In the genomic region with DNA sequence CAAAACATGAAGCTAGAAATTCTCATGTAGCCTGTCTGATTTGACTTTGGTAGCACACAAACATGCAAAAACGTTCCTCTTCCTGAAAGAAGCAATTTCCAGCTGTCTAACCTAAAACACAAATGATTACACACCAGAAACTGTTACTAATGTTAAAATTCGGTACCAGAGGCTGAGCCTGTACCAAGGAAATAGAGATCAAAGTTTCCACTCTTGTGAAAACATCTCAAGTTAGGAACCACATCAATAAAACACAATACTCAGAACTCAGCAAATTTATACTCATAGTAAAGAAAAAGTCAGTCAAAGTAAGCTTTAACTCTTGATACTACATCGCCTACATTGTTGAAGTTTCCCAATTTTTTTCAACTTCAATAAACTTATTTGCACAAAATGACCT, we compare ENCODE assay signal across 18 cellular contexts.
DNase-seq lines count a peak whose midpoint lies in the region; ATAC-seq lines count a peak whose summit lies in the region.
"Had no signal": no experiment of that assay in that cellular context is flagged by ENCODE, and none has a peak within 500 bp of the region (broad histone marks: within the 10 kb centered on the region; RNA-seq: fewer than 3 reads in every experiment).

No MANE protein-coding gene starts in this region.

- H3K27ac Mint-ChIP-seq in activated naive CD4-positive, alpha-beta T cell treated with anti-CD3 and anti-CD28 coated beads, Interleukin-2, amount 50 U/mL, for 24 hours: peak overlapping the region; percentile 72
- peak overlapping the region; percentile 91 to 94 for H3K27ac Mint-ChIP-seq in T-cell
- H3K27ac Mint-ChIP-seq in stimulated activated naive CD8-positive, alpha-beta T cell treated with anti-CD3 and anti-CD28 coated beads, Interleukin-15, Interleukin-2, amounts not matched to agents 100 ng/mL and 50 ng/mL, for 24 hours: peak overlapping the region; percentile 59

- H3K36me3 Mint-ChIP-seq in activated naive CD4-positive, alpha-beta T cell treated with anti-CD3 and anti-CD28 coated beads, Interleukin-2, amount 50 U/mL, for 24 hours: peaks cover 5% of the 10 kb centered on the region
- H3K36me3 Mint-ChIP-seq in T-cell: peaks cover 6% of the 10 kb centered on the region
- peaks cover 11% of the 10 kb centered on the region for H3K36me3 Mint-ChIP-seq in stimulated activated naive CD8-positive, alpha-beta T cell treated with anti-CD3 and anti-CD28 coated beads, Interleukin-15, Interleukin-2, amounts not matched to agents 100 ng/mL and 50 ng/mL, for 24 hours (ENCODE audit: low read depth)

- H3K4me1 ChIP-seq in effector memory CD4-positive, alpha-beta T cell (ENCODE audit: control insufficient read depth, insufficient read depth, low read length, poor library complexity, severe bottlenecking): peaks cover 15% of the 10 kb centered on the region
- H3K4me1 ChIP-seq: right lobe of liver, testis had no signal

- peak overlapping the region; percentile 15 for H3K4me3 ChIP-seq in effector memory CD4-positive, alpha-beta T cell (ENCODE audit: insufficient read depth, low read depth, low read length, poor library complexity, severe bottlenecking)
- H3K4me3 ChIP-seq: adrenal gland, right lobe of liver, SJCRH30, testis had no signal

- no peaks in the 10 kb centered on the region for H3K36me3 ChIP-seq in effector memory CD4-positive, alpha-beta T cell (ENCODE audit: control insufficient read depth, insufficient read depth, low read length)
- H3K36me3 ChIP-seq: adrenal gland, right lobe of liver, SJCRH30 had no signal

- H3K4me1 Mint-ChIP-seq in activated naive CD4-positive, alpha-beta T cell treated with anti-CD3 and anti-CD28 coated beads, Interleukin-2, amount 50 U/mL, for 24 hours: peaks cover 70% of the 10 kb centered on the region
- peaks cover 46 to 55% (median 47%) of the 10 kb centered on the region in 3 donors for H3K4me1 Mint-ChIP-seq in T-cell
- peaks cover 46% of the 10 kb centered on the region for H3K4me1 Mint-ChIP-seq in stimulated activated naive CD8-positive, alpha-beta T cell treated with anti-CD3 and anti-CD28 coated beads, Interleukin-15, Interleukin-2, amounts not matched to agents 100 ng/mL and 50 ng/mL, for 24 hours (ENCODE audit: low read depth)

- no peak for DNase-seq in activated naive CD4-positive, alpha-beta T cell treated with Interleukin-2 at 50 U/mL for 16 hours
- no peak for DNase-seq in T-cell
- DNase-seq in effector memory CD4-positive, alpha-beta T cell: no peak
- DNase-seq in mesenteric fat pad (ENCODE audit: low spot score): no peak
- DNase-seq: activated CD8-positive, alpha-beta memory T cell treated with anti-CD3 and anti-CD28 coated beads for 24 hours; adrenal gland; effector CD8-positive, alpha-beta T cell; HCEC 1CT; NCI-H187 treated with DMSO at 0.1 percent for 48 hours; NCI-H524; right lobe of liver; SJCRH30; stimulated activated CD4-positive, alpha-beta T cell treated with anti-CD3 and anti-CD28 coated beads, Interleukin-1b, Interleukin-23, amount 100 ng/mL, for 48 hours; testis had no signal

- no peaks in the 10 kb centered on the region for H3K27me3 ChIP-seq in effector memory CD4-positive, alpha-beta T cell (replicated peaks; ENCODE audit: control insufficient read depth, insufficient read depth, low read length, poor library complexity, severe bottlenecking)
- H3K27me3 ChIP-seq: adrenal gland, right lobe of liver, SJCRH30, testis had no signal

- peak overlapping the region; percentile 51 for H3K4me3 Mint-ChIP-seq in activated naive CD4-positive, alpha-beta T cell treated with anti-CD3 and anti-CD28 coated beads, Interleukin-2, amount 50 U/mL, for 24 hours
- peak overlapping the region; percentile 50 to 61 (median 51) for H3K4me3 Mint-ChIP-seq in T-cell
- H3K4me3 Mint-ChIP-seq in stimulated activated naive CD8-positive, alpha-beta T cell treated with anti-CD3 and anti-CD28 coated beads, Interleukin-15, Interleukin-2, amounts not matched to agents 100 ng/mL and 50 ng/mL, for 24 hours: peak overlapping the region; percentile 67

- CTCF ChIA-PET in T-cell (lab: Charles Lee): no interaction called here

- ATAC-seq in T-cell (replicated peaks in 1 of 4): peak; percentile 90 to 99 (median 96)
- ATAC-seq in GM21619 (IDR thresholded peaks at IDR 0.05; ENCODE audit: unreplicated experiment): no peak
- ATAC-seq in HG02840 (IDR thresholded peaks at IDR 0.05; ENCODE audit: low FRiP score, unreplicated experiment): no peak

- H3K9me3 ChIP-seq in effector memory CD4-positive, alpha-beta T cell (ENCODE audit: control insufficient read depth, low read length): no peaks in the 10 kb centered on the region
- H3K9me3 ChIP-seq: adrenal gland, right lobe of liver, SJCRH30, testis had no signal

- H3K9me3 Mint-ChIP-seq in activated naive CD4-positive, alpha-beta T cell treated with anti-CD3 and anti-CD28 coated beads, Interleukin-2, amount 50 U/mL, for 24 hours: no peaks in the 10 kb centered on the region
- no peaks in the 10 kb centered on the region for H3K9me3 Mint-ChIP-seq in T-cell
- no peaks in the 10 kb centered on the region for H3K9me3 Mint-ChIP-seq in stimulated activated naive CD8-positive, alpha-beta T cell treated with anti-CD3 and anti-CD28 coated beads, Interleukin-15, Interleukin-2, amounts not matched to agents 100 ng/mL and 50 ng/mL, for 24 hours

- H3K27me3 Mint-ChIP-seq in activated naive CD4-positive, alpha-beta T cell treated with anti-CD3 and anti-CD28 coated beads, Interleukin-2, amount 50 U/mL, for 24 hours: no peaks in the 10 kb centered on the region
- H3K27me3 Mint-ChIP-seq in T-cell: no peaks in the 10 kb centered on the region
- no peaks in the 10 kb centered on the region for H3K27me3 Mint-ChIP-seq in stimulated activated naive CD8-positive, alpha-beta T cell treated with anti-CD3 and anti-CD28 coated beads, Interleukin-15, Interleukin-2, amounts not matched to agents 100 ng/mL and 50 ng/mL, for 24 hours

- H3K27ac ChIP-seq in effector memory CD4-positive, alpha-beta T cell (ENCODE audit: insufficient read depth, low read length, poor library complexity, severe bottlenecking): no peak overlapping the region
- H3K27ac ChIP-seq: adrenal gland, right lobe of liver, SJCRH30, testis had no signal

- POLR2A ChIA-PET in T-cell (lab: Charles Lee): no interaction called here

Comparison
In these comparisons a context has a peak if more than half of its experiments do, and no peak if none do; other contexts are left out.
1. ATAC-seq: peak in T-cell (4 of 4); none in GM21619 (single experiment) and HG02840 (single experiment).
2. Peak in every context shown above with its lines, with median percentiles within 50 percentile points of each other: H3K27ac Mint-ChIP-seq and H3K4me3 Mint-ChIP-seq.